9 cellular contexts compared by ENCODE assay signal in genomic region chr1:174875306-174875705, GRCh38.
DNase-seq lines count a peak whose midpoint lies in the region; ATAC-seq, FAIRE-seq and TF ChIP-seq lines count a peak whose summit lies in the region.
"Had no signal": no experiment of that assay in that cellular context is flagged by ENCODE, and none has a peak within 500 bp of the region (broad histone marks: within the 10 kb centered on the region; RNA-seq: fewer than 3 reads in every experiment).

No MANE protein-coding gene starts in this region.

- H3K27me3 ChIP-seq in HUES48 (ENCODE audit: control insufficient read depth, insufficient read depth, low read length) (no peaks in the 10 kb centered on the region), breast epithelium (no peaks in the 10 kb centered on the region), pancreas (no peaks in the 10 kb centered on the region)
- H3K27me3 ChIP-seq: neutrophil had no signal

- DNase-seq in NCI-H526 treated with DMSO at 0.1 percent for 48 hours (lab: John Stamatoyannopoulos, UW) (peak; percentile 97), breast epithelium (ENCODE audit: low spot score in 2 of 2) (peak; percentile 55 to 78), pancreas (peak; percentile 79 to 89 (median 85)), activated gamma-delta T cell (lab: John Stamatoyannopoulos, UW) (no peak), glomerular visceral epithelial cell (ENCODE audit: extremely low spot score) (no peak), ecto neural progenitor cell (ENCODE audit: low spot score) (no peak)

- H3K27ac ChIP-seq in HUES48 (ENCODE audit: low read depth, low read length) (peak overlapping the region; percentile 96), breast epithelium (peak overlapping the region; percentile 33 to 64), pancreas (peak overlapping the region; percentile 31 to 93 (median 70))
- H3K27ac ChIP-seq: neutrophil had no signal

- peak overlapping the region; percentile 76 for H3K4me3 ChIP-seq in HUES48 (ENCODE audit: low read depth, low read length)
- peak overlapping the region in 2 of 3 donors; percentile 25 to 36 for H3K4me3 ChIP-seq in breast epithelium
- peak overlapping the region in 3 of 4 donors; percentile 20 to 48 (median 40) for H3K4me3 ChIP-seq in pancreas

- TF ChIP-seq CTCF in breast epithelium (IDR thresholded peaks at IDR 0.05) (no peak), pancreas (IDR thresholded peaks at IDR 0.05) (no peak)

- intact Hi-C loops in breast epithelium (cut with DNase I; ENCODE audit: low total_unique reads) (no loop called here), pancreas (cut with DNase I) (no loop called here)

- H3K4me1 ChIP-seq in HUES48 (ENCODE audit: control insufficient read depth, insufficient read depth, low read length) (peaks cover 38% of the 10 kb centered on the region), breast epithelium (peaks cover 0 to 3% of the 10 kb centered on the region in 2 donors), pancreas (peaks cover 0 to 10% (median 6%) of the 10 kb centered on the region in 3 donors)

- H3K9me3 ChIP-seq in HUES48 (ENCODE audit: control insufficient read depth, insufficient read depth, low read length) (no peaks in the 10 kb centered on the region), breast epithelium (no peaks in the 10 kb centered on the region), pancreas (no peaks in the 10 kb centered on the region)
- H3K9me3 ChIP-seq: neutrophil had no signal

- peaks cover 35% of the 10 kb centered on the region for H3K36me3 ChIP-seq in HUES48 (ENCODE audit: control insufficient read depth, insufficient read depth, low read length)
- no peaks in the 10 kb centered on the region for H3K36me3 ChIP-seq in breast epithelium
- no peaks in the 10 kb centered on the region for H3K36me3 ChIP-seq in pancreas
- H3K36me3 ChIP-seq: neutrophil had no signal

- no peak for TF ChIP-seq POLR2A in breast epithelium (IDR thresholded peaks at IDR 0.05)

- no peak for FAIRE-seq in pancreas (lab: Jason Lieb, UNC)

- 10 to 17% methylated on average over 4 of the region's 4 CpGs for WGBS in pancreas, 2 donors

- H3K9ac ChIP-seq in HUES48 (ENCODE audit: low read depth, low read length): peak overlapping the region; percentile 76

- peak; percentile 84 to 89 (median 86) for ATAC-seq in pancreas
- ATAC-seq in HG02852 (IDR thresholded peaks at IDR 0.05; ENCODE audit: unreplicated experiment): no peak

Comparison
In these comparisons a context has a peak if more than half of its experiments do, and no peak if none do; other contexts are left out.
1. DNase-seq: peak in NCI-H526 treated with DMSO at 0.1 percent for 48 hours (single experiment), breast epithelium (2 of 2) and pancreas (6 of 6); none in activated gamma-delta T cell (single experiment), glomerular visceral epithelial cell (single experiment) and ecto neural progenitor cell (single experiment).
2. Peak in every context shown above with its lines, with median percentiles within 50 percentile points of each other: H3K27ac ChIP-seq and H3K4me3 ChIP-seq.